Comparison of ENCODE assay signal across 5 cellular contexts in the genomic region with DNA sequence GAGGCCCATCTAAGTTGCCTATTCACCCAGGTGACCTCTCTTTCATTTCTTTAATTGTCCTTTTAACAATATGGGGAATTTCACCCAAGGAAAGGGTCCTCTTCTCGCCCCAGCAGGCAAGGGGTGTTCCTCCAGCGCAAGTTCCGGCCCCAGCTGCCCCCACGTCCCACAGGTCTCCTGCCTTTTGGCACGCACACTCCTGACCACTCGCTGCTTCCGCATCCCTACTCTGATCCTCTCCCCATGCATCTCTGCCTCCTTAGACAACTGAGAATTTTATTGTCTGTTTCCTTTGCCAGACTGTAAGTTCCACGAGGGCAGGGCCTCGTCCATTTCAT. TPM values are rescaled to one million over a fixed set of nuclear protein-coding genes. Genes with fewer than 3 reads are reported as not detected.
DNase-seq lines count a peak whose midpoint lies in the region; ATAC-seq and TF ChIP-seq lines count a peak whose summit lies in the region.

No MANE protein-coding gene starts in this region.

- H3K9me3 Mint-ChIP-seq in stimulated activated naive B cell treated with anti-CD40 and anti-IgM and Interleukin-4, amounts not matched to agents 10 μg/mL and 1 μg/mL and 100 μg/mL, for 72 hours = peaks cover 0 to 2% of the 10 kb centered on the region in 2 donors

- no peaks in the 10 kb centered on the region for H3K36me3 ChIP-seq in esophagus muscularis mucosa

- peak overlapping the region; percentile 94 to 97 for H3K4me3 Mint-ChIP-seq in stimulated activated naive B cell treated with anti-CD40 and anti-IgM and Interleukin-4, amounts not matched to agents 10 μg/mL and 1 μg/mL and 100 μg/mL, for 72 hours

- H3K27ac Mint-ChIP-seq in stimulated activated naive B cell treated with anti-CD40 and anti-IgM and Interleukin-4, amounts not matched to agents 10 μg/mL and 1 μg/mL and 100 μg/mL, for 72 hours = peak overlapping the region; percentile 100

- peak overlapping the region; percentile 84 to 96 (median 86) for H3K4me3 ChIP-seq in esophagus muscularis mucosa

- no peak for TF ChIP-seq CTCF in esophagus muscularis mucosa (IDR thresholded peaks at IDR 0.05)

- peaks cover 24 to 58% of the 10 kb centered on the region in 2 donors for H3K4me1 Mint-ChIP-seq in stimulated activated naive B cell treated with anti-CD40 and anti-IgM and Interleukin-4, amounts not matched to agents 10 μg/mL and 1 μg/mL and 100 μg/mL, for 72 hours

- no peak for TF ChIP-seq EP300 in esophagus muscularis mucosa (IDR thresholded peaks at IDR 0.05)

- peak; percentile 24 for DNase-seq in RKO (ENCODE audit: low spot score)
- DNase-seq in esophagus muscularis mucosa (ENCODE audit: extremely low spot score) = no peak
- no peak for DNase-seq in stimulated activated naive B cell treated with anti-CD40 and anti-IgM and Interleukin-4, amounts not matched to agents 10 μg/mL and 1 μg/mL and 100 μg/mL, for 72 hours

- peak overlapping the region; percentile 89 to 96 (median 94) for H3K27ac ChIP-seq in esophagus muscularis mucosa (replicated peaks in 1 of 4)

- H3K36me3 Mint-ChIP-seq in stimulated activated naive B cell treated with anti-CD40 and anti-IgM and Interleukin-4, amounts not matched to agents 10 μg/mL and 1 μg/mL and 100 μg/mL, for 72 hours = peaks cover 40 to 43% of the 10 kb centered on the region in 2 donors

- H3K27me3 ChIP-seq in esophagus muscularis mucosa = no peaks in the 10 kb centered on the region

- no peaks in the 10 kb centered on the region for H3K27me3 Mint-ChIP-seq in stimulated activated naive B cell treated with anti-CD40 and anti-IgM and Interleukin-4, amounts not matched to agents 10 μg/mL and 1 μg/mL and 100 μg/mL, for 72 hours

- no peaks in the 10 kb centered on the region for H3K9me3 ChIP-seq in esophagus muscularis mucosa

- WGBS in esophagus muscularis mucosa = 37% methylated on average over 9 of the region's 9 CpGs

- intact Hi-C loops in esophagus muscularis mucosa (cut with DNase I) = loop anchor here (5.0 kb wide), 1 partner anchor 46 kb away; a partner anchor contains a TSS

- H3K4me1 ChIP-seq in esophagus muscularis mucosa = peaks cover 30 to 45% (median 42%) of the 10 kb centered on the region in 4 donors

- ATAC-seq in stimulated activated naive B cell treated with anti-CD40 and anti-IgM and Interleukin-4, amounts not matched to agents 10 μg/mL and 1 μg/mL and 100 μg/mL, for 72 hours (replicated peaks) = no peak
- ATAC-seq in GM19035 (IDR thresholded peaks at IDR 0.05; ENCODE audit: unreplicated experiment) = no peak
- ATAC-seq in GM21526 (IDR thresholded peaks at IDR 0.05; ENCODE audit: low FRiP score, unreplicated experiment) = no peak

- no peak for TF ChIP-seq POLR2A in esophagus muscularis mucosa (IDR thresholded peaks at IDR 0.05; ENCODE audit: low read depth)

RNA-seq across cellular contexts. Expression of a gene that starts 0.7 kb away (rescaled TPM):
- total RNA-seq in esophagus muscularis mucosa = 100 to 1,000 TPM; 257 to 300 (median 270) TPM

RNA-seq across cellular contexts. Expression of a gene that starts 44.5 kb away (rescaled TPM):
- 1 to 10 TPM in 3 of 4 donors, under 1 TPM in 1; 0.42 to 4.5 (median 3.9) TPM for total RNA-seq in esophagus muscularis mucosa

RNA-seq across cellular contexts. Expression of a gene that starts 49.5 kb away (rescaled TPM):
- total RNA-seq in esophagus muscularis mucosa = 1 to 10 TPM in 1 of 4 donors, under 1 TPM in 1, not detected in 2; 0.13 to 4.0 TPM

RNA-seq across cellular contexts. Expression of a gene that starts 53.6 kb away (rescaled TPM):
- total RNA-seq in esophagus muscularis mucosa = 100 to 1,000 TPM; 104 to 169 (median 144) TPM

RNA-seq across cellular contexts. Expression of a gene that starts 54.0 kb away (rescaled TPM):
- 10 to 100 TPM; 40.3 to 74.1 (median 56.5) TPM for total RNA-seq in esophagus muscularis mucosa
